Comparison of ENCODE assay signal across 15 cellular contexts in the genomic region with DNA sequence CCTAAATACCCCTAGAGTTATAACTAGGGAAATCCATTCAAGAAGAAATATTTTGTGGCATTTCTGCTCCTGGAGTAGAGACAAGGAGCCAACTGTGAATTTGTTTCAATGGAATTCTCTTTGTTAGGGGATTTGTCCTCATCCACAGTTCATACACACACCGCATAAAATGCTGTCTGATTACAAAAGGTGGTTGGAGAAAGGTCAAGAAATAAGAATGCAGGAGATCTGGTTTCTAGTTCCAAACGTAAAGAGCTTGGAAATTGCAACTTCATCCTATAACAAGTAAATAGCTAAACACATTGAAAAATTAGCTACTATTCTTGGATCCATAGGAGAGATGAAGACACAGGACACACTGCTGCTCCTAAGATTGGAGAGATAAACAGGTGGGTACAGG.
DNase-seq lines count a peak whose midpoint lies in the region; ATAC-seq and TF ChIP-seq lines count a peak whose summit lies in the region.
"Had no signal": no experiment of that assay in that cellular context is flagged by ENCODE, and none has a peak within 500 bp of the region (broad histone marks: within the 10 kb centered on the region; RNA-seq: fewer than 3 reads in every experiment).

No MANE protein-coding gene starts in this region.

- H3K14ac ChIP-seq in H9 (ENCODE audit: insufficient read depth, low read length), result no peak overlapping the region

- H2BK12ac ChIP-seq in H9 (ENCODE audit: insufficient read length, low read depth, low read length), result no peak overlapping the region

- no peak overlapping the region for H2BK20ac ChIP-seq in H9 (ENCODE audit: low read depth, low read length, poor library complexity, severe bottlenecking)

- H2BK15ac ChIP-seq in H9 (ENCODE audit: low read depth, low read length), result no peak overlapping the region

- no peak overlapping the region for H4K5ac ChIP-seq in H9 (ENCODE audit: insufficient read length, low read depth, low read length)

- TF ChIP-seq CTCF in PC-9 (conservative IDR thresholded peaks at IDR 0.05), result no peak
- TF ChIP-seq CTCF in hepatocyte (IDR thresholded peaks at IDR 0.05; ENCODE audit: poor library complexity), result no peak
- no peak for TF ChIP-seq CTCF in H9 (conservative IDR thresholded peaks at IDR 0.05)

- DNase-seq in PC-9 (peak in 1 of 2 experiments; percentile 65), hepatocyte (ENCODE audit: low spot score) (no peak), H9 (no peak), HuH-7.5 (ENCODE audit: low spot score) (no peak)
- DNase-seq: ACHN; AML-193; Caco-2; CD4-positive, alpha-beta T cell; DMS79 treated with DMSO at 0.1 percent for 48 hours; GF-D8; GOT3; H7 had no signal

- H3K36me3 ChIP-seq in PC-9 (ENCODE audit: low read depth) (no peaks in the 10 kb centered on the region), hepatocyte (replicated peaks; ENCODE audit: insufficient read depth, low read depth) (no peaks in the 10 kb centered on the region), skeletal muscle tissue (ENCODE audit: control insufficient read depth in 3 of 3, insufficient read depth in 3 of 3, low read length in 3 of 3) (no peaks in the 10 kb centered on the region)

- no peak overlapping the region for H4K91ac ChIP-seq in H9 (ENCODE audit: insufficient read length, low read depth, low read length)

- H3K4me2 ChIP-seq in PC-9, result peak overlapping the region; percentile 60
- no peak overlapping the region for H3K4me2 ChIP-seq in hepatocyte
- no peak overlapping the region for H3K4me2 ChIP-seq in H9 (ENCODE audit: insufficient read depth, insufficient read length, low read length)

- no peak overlapping the region for H2BK120ac ChIP-seq in H9 (ENCODE audit: low read depth, low read length, poor library complexity, severe bottlenecking)

- CTCF ChIA-PET in PC-9 (lab: Charles Lee), result no interaction called here

- H4K8ac ChIP-seq in H9 (replicated peaks; ENCODE audit: insufficient read length, low read depth, low read length), result no peak overlapping the region

- WGBS in hepatocyte (ENCODE audit: low lambda C conversion rate, missing lambda C conversion rate), result 87% methylated on average over 2 of the region's 2 CpGs
- no CpG with 5 or more reads among the region's 2 CpGs for WGBS in H9 (ENCODE audit: extremely low coverage, insufficient read length, low lambda C conversion rate)

- no peak overlapping the region for H3K4me3 ChIP-seq in PC-9
- H3K4me3 ChIP-seq in hepatocyte, result no peak overlapping the region
- no peak overlapping the region for H3K4me3 ChIP-seq in skeletal muscle tissue (ENCODE audit: low read length in 3 of 3)

- H3K23ac ChIP-seq in H9 (ENCODE audit: insufficient read length, low read depth, low read length), result no peak overlapping the region

- H3K4me1 ChIP-seq in PC-9 (replicated peaks; ENCODE audit: insufficient read depth), result peaks cover 28% of the 10 kb centered on the region
- H3K4me1 ChIP-seq in hepatocyte (ENCODE audit: insufficient read depth), result no peaks in the 10 kb centered on the region
- H3K4me1 ChIP-seq in skeletal muscle tissue (ENCODE audit: control insufficient read depth in 3 of 3, insufficient read depth in 3 of 3, low read length in 3 of 3), result peaks cover 0 to 7% (median 0%) of the 10 kb centered on the region in 3 donors
- H3K4me1 ChIP-seq in H9 (ENCODE audit: insufficient read depth, low read length), result no peaks in the 10 kb centered on the region
- H3K4me1 ChIP-seq: Caco-2 had no signal

- ATAC-seq in HG03097 (IDR thresholded peaks at IDR 0.05; ENCODE audit: low FRiP score, unreplicated experiment), result no peak

- H3K9me3 Mint-ChIP-seq in H9, result no peaks in the 10 kb centered on the region

- no peak overlapping the region for H3K9ac ChIP-seq in skeletal muscle tissue (ENCODE audit: low read depth in 1 of 3, low read length in 3 of 3)
- no peak overlapping the region for H3K9ac ChIP-seq in H9 (ENCODE audit: extremely low read depth, insufficient read length, low read length)

- no peak overlapping the region for H3K27ac Mint-ChIP-seq in H9
- H3K27ac Mint-ChIP-seq: CD4-positive, alpha-beta T cell had no signal

- H3K4me1 Mint-ChIP-seq in H9, result no peaks in the 10 kb centered on the region

- H3T11ph ChIP-seq in H9 (ENCODE audit: low read length), result no peak overlapping the region

- H3K9me2 ChIP-seq in PC-9 (ENCODE audit: insufficient read depth), result no peaks in the 10 kb centered on the region
- H3K9me2 ChIP-seq in hepatocyte (replicated peaks; ENCODE audit: insufficient read depth), result no peaks in the 10 kb centered on the region

- intact Hi-C loops in PC-9 (cut with micrococcal nuclease; ENCODE audit: unreplicated experiment), result loop anchor here (1.0 kb wide), 1 partner anchor 322 kb away; no protein-coding TSS in a partner anchor

- H4K20me1 ChIP-seq in PC-9 (ENCODE audit: insufficient read depth) (no peaks in the 10 kb centered on the region), hepatocyte (ENCODE audit: insufficient read depth, poor library complexity, severe bottlenecking) (no peaks in the 10 kb centered on the region), H9 (ENCODE audit: control insufficient read depth, insufficient read depth, insufficient read length) (no peaks in the 10 kb centered on the region)

- H3K79me2 ChIP-seq in PC-9 (ENCODE audit: low read depth), result no peaks in the 10 kb centered on the region
- H3K79me2 ChIP-seq in hepatocyte, result no peaks in the 10 kb centered on the region
- H3K79me2 ChIP-seq in H9 (ENCODE audit: insufficient read depth, low read length), result no peaks in the 10 kb centered on the region

- H3K27ac ChIP-seq in PC-9 (peak overlapping the region; percentile 84), hepatocyte (peak overlapping the region; percentile 38), skeletal muscle tissue (ENCODE audit: low read depth, low read length) (peak overlapping the region; percentile 49), H9 (ENCODE audit: insufficient read length, low read depth, low read length) (no peak overlapping the region)
- H3K27ac ChIP-seq: C4-2B had no signal

- H3K9me3 ChIP-seq in PC-9 (ENCODE audit: insufficient read depth, low read depth), result no peaks in the 10 kb centered on the region
- no peaks in the 10 kb centered on the region for H3K9me3 ChIP-seq in hepatocyte (ENCODE audit: low read depth)
- no peaks in the 10 kb centered on the region for H3K9me3 ChIP-seq in skeletal muscle tissue (ENCODE audit: control insufficient read depth in 3 of 3, low read length in 3 of 3)
- no peaks in the 10 kb centered on the region for H3K9me3 ChIP-seq in H9 (ENCODE audit: control insufficient read depth, low read depth, low read length)
- H3K9me3 ChIP-seq: Caco-2 had no signal

- no peak overlapping the region for H3K18ac ChIP-seq in H9 (ENCODE audit: insufficient read length, low read depth, low read length)

- no peak overlapping the region for H2BK5ac ChIP-seq in H9 (ENCODE audit: insufficient read length, low read length)

- no peak overlapping the region for H3K56ac ChIP-seq in H9 (ENCODE audit: insufficient read length, low read depth, low read length)

- no peaks in the 10 kb centered on the region for H3K27me3 Mint-ChIP-seq in H9 (ENCODE audit: low read depth)
- H3K27me3 Mint-ChIP-seq: CD4-positive, alpha-beta T cell had no signal

- BruUV-seq in PC-9 (replicated peaks; lab: Mats Ljungman, UMichigan), result no TSS peak

- no peaks in the 10 kb centered on the region for H3K79me1 ChIP-seq in H9 (ENCODE audit: insufficient read depth, low read depth, low read length, poor library complexity, severe bottlenecking)

- POLR2A ChIA-PET in PC-9 (lab: Charles Lee; ENCODE audit: unreplicated experiment), result interaction anchor here (0.6 to 1.0 kb wide), 5 partner anchors 8 to 888 kb away, joined by 3 to 5 read pairs (median 4); no protein-coding TSS in a partner anchor

- H2AFZ ChIP-seq in PC-9 (peak overlapping the region; percentile 50; the same call in 1 of the 2 replicates), hepatocyte (no peak overlapping the region), H9 (ENCODE audit: low read length) (no peak overlapping the region)

- H3K27me3 ChIP-seq in PC-9 (ENCODE audit: insufficient read depth, low read depth) (no peaks in the 10 kb centered on the region), hepatocyte (no peaks in the 10 kb centered on the region), skeletal muscle tissue (ENCODE audit: control insufficient read depth in 3 of 3, insufficient read depth in 3 of 3, low read length in 3 of 3) (no peaks in the 10 kb centered on the region), H9 (ENCODE audit: insufficient read depth, low read length) (no peaks in the 10 kb centered on the region)

- H3K23me2 ChIP-seq in H9 (ENCODE audit: insufficient read length, low read depth, low read length, poor library complexity, severe bottlenecking), result no peaks in the 10 kb centered on the region

- no peak overlapping the region for H2AK5ac ChIP-seq in H9 (ENCODE audit: insufficient read length, low read length)

- 0 out of 2 replicates have a peak, but pooled peaks cover 12% of the 10 kb centered on the region for H3F3A ChIP-seq in PC-9 (ENCODE audit: insufficient read depth, low read depth)

- no peak overlapping the region for H3K4ac ChIP-seq in H9 (ENCODE audit: low read depth, low read length)

- H3K4me3 Mint-ChIP-seq in H9, result no peak overlapping the region
- H3K4me3 Mint-ChIP-seq: CD4-positive, alpha-beta T cell had no signal

- H3K36me3 Mint-ChIP-seq in H9 (ENCODE audit: insufficient read depth in 1 of 3, low read depth in 3 of 3), result no peaks in the 10 kb centered on the region
